ENCODE assay signal across 8 cellular contexts in the genomic region with DNA sequence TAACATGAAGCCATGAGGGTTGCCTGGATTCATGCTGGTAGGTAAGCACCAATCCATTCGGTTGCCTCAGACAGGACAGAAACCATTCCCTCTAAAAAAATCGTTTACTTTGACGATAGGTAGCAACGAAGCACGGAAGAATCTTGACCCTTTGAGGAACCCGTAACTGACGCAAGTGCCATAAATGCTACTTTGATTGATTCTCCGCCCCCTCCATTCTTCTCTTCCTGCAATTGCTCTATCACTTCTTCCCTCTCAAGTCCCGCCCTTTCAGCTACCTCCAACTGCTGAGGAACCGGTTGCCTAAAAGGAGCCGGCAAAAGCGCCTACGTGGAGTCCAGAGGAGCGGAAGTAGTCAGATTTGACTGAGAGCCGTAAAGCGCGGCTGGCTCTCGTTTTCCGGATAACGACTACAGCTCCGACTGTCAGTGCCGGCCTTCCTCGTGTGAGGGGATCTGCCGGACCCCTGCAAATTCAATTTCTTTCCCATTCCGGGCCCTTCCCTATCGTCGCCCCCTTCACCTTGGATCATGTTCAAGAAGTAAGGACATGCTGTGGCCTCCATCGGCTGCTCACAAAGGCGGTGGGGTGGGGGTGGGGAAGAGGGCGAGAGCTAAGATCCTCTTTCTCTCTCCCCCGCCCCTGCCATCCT. TPM values are rescaled to one million over a fixed set of nuclear protein-coding genes. Genes with fewer than 3 reads are reported as not detected.
DNase-seq lines count a peak whose midpoint lies in the region; ATAC-seq and TF ChIP-seq lines count a peak whose summit lies in the region.

A gene with protein sequence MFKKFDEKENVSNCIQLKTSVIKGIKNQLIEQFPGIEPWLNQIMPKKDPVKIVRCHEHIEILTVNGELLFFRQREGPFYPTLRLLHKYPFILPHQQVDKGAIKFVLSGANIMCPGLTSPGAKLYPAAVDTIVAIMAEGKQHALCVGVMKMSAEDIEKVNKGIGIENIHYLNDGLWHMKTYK (plus strand): TSS at position 395 of the 652 bp plus-strand sequence. CDS start 136 bp downstream, at position 531.

- peaks cover 2 to 15% (median 8%) of the 10 kb centered on the region in 4 donors for H3K4me1 Mint-ChIP-seq in CD4-positive, CD25-positive, alpha-beta regulatory T cell
- H3K4me1 Mint-ChIP-seq in activated CD8-positive, alpha-beta T cell treated with anti-CD3 and anti-CD28 coated beads for 36 hours (ENCODE audit: low read depth) = no peaks in the 10 kb centered on the region

- no peaks in the 10 kb centered on the region for H3K36me3 Mint-ChIP-seq in CD4-positive, CD25-positive, alpha-beta regulatory T cell
- H3K36me3 Mint-ChIP-seq in activated CD8-positive, alpha-beta T cell treated with anti-CD3 and anti-CD28 coated beads for 36 hours (ENCODE audit: low read depth) = peaks cover 6% of the 10 kb centered on the region

- no peak for TF ChIP-seq CTCF in activated CD8-positive, alpha-beta T cell treated with anti-CD3 and anti-CD28 coated beads for 36 hours (IDR thresholded peaks at IDR 0.05)
- TF ChIP-seq CTCF in lower lobe of right lung (IDR thresholded peaks at IDR 0.05) = no peak

- H3K27me3 Mint-ChIP-seq in CD4-positive, CD25-positive, alpha-beta regulatory T cell = no peaks in the 10 kb centered on the region
- H3K27me3 Mint-ChIP-seq in activated CD8-positive, alpha-beta T cell treated with anti-CD3 and anti-CD28 coated beads for 36 hours = no peaks in the 10 kb centered on the region

- H3K36me3 ChIP-seq in CD4-positive, CD25-positive, alpha-beta regulatory T cell (ENCODE audit: control insufficient read depth, insufficient read depth, low read length) = peaks cover 13% of the 10 kb centered on the region
- H3K36me3 ChIP-seq in lower lobe of right lung = peaks cover 11% of the 10 kb centered on the region

- intact Hi-C loops in activated CD8-positive, alpha-beta T cell treated with anti-CD3 and anti-CD28 coated beads for 36 hours (cut with micrococcal nuclease) = loop anchor here (2.0 kb wide), 1 partner anchor 43 kb away; a partner anchor contains a TSS
- intact Hi-C loops in lower lobe of right lung (cut with DNase I) = no loop called here

- H3K27me3 ChIP-seq in CD4-positive, CD25-positive, alpha-beta regulatory T cell (ENCODE audit: control insufficient read depth, insufficient read depth, low read length) = no peaks in the 10 kb centered on the region
- no peaks in the 10 kb centered on the region for H3K27me3 ChIP-seq in lower lobe of right lung (ENCODE audit: low read depth)

- peak within 1 kb of the TSS; percentile 88 for H3K27ac ChIP-seq in CD4-positive, CD25-positive, alpha-beta regulatory T cell (ENCODE audit: insufficient read depth, low read length, poor library complexity, severe bottlenecking)
- H3K27ac ChIP-seq in lower lobe of right lung = peak within 1 kb of the TSS; percentile 81

- peaks cover 4% of the 10 kb centered on the region for H3K4me1 ChIP-seq in CD4-positive, CD25-positive, alpha-beta regulatory T cell (ENCODE audit: control insufficient read depth, insufficient read depth, low read length, poor library complexity, severe bottlenecking)
- peaks cover 9% of the 10 kb centered on the region for H3K4me1 ChIP-seq in lower lobe of right lung

- peak within 1 kb of the TSS; percentile 92 to 100 (median 96) for H3K4me3 Mint-ChIP-seq in CD4-positive, CD25-positive, alpha-beta regulatory T cell
- H3K4me3 Mint-ChIP-seq in activated CD8-positive, alpha-beta T cell treated with anti-CD3 and anti-CD28 coated beads for 36 hours = peak within 1 kb of the TSS; percentile 95

- H3K9me3 ChIP-seq in CD4-positive, CD25-positive, alpha-beta regulatory T cell (ENCODE audit: control insufficient read depth in 2 of 2, low read length in 2 of 2) = no peaks in the 10 kb centered on the region
- H3K9me3 ChIP-seq in lower lobe of right lung = no peaks in the 10 kb centered on the region

- peak within 1 kb of the TSS; percentile 92 to 99 (median 97) for H3K27ac Mint-ChIP-seq in CD4-positive, CD25-positive, alpha-beta regulatory T cell
- H3K27ac Mint-ChIP-seq in activated CD8-positive, alpha-beta T cell treated with anti-CD3 and anti-CD28 coated beads for 36 hours = peak within 1 kb of the TSS; percentile 96

- CTCF ChIA-PET in activated CD8-positive, alpha-beta T cell treated with anti-CD3 and anti-CD28 coated beads for 36 hours (lab: Charles Lee) = interaction anchor here (1.3 kb wide), 1 partner anchor 118 kb away, joined by 4 read pairs; no protein-coding TSS in a partner anchor

- DNase-seq in CD4-positive, CD25-positive, alpha-beta regulatory T cell = peak; percentile 73 to 95 (median 84)
- DNase-seq in NCI-H82 treated with DMSO at 0.1 percent for 48 hours (lab: John Stamatoyannopoulos, UW; ENCODE audit: unreplicated experiment) (peak; percentile 92), lower lobe of right lung (peak; percentile 88)
- peak; percentile 88 for DNase-seq in activated CD8-positive, alpha-beta T cell treated with anti-CD3 and anti-CD28 coated beads for 36 hours
- peak; percentile 71 for DNase-seq in effector CD4-positive, alpha-beta T cell
- DNase-seq in stimulated activated CD4-positive, alpha-beta T cell treated with anti-CD3 and anti-CD28 coated beads, TNF-alpha, amount 100 ng/mL, for 24 hours (ENCODE audit: low read depth in 3 of 3) = peak; percentile 44 to 74 (median 60)

- peak; percentile 92 to 95 for ATAC-seq in CD4-positive, CD25-positive, alpha-beta regulatory T cell (ENCODE audit: low read depth in 2 of 2)
- ATAC-seq in GM19397 (IDR thresholded peaks at IDR 0.05; ENCODE audit: unreplicated experiment) (peak; percentile 88), HG03571 (IDR thresholded peaks at IDR 0.05; ENCODE audit: unreplicated experiment) (peak; percentile 93), lower lobe of right lung (peak; percentile 97 to 99)
- ATAC-seq in activated CD8-positive, alpha-beta T cell treated with anti-CD3 and anti-CD28 coated beads for 36 hours = peak; percentile 98

- POLR2A ChIA-PET in activated CD8-positive, alpha-beta T cell treated with anti-CD3 and anti-CD28 coated beads for 36 hours (lab: Charles Lee) = interaction anchor here (0.6 to 1.3 kb wide), 8 partner anchors 14 to 341 kb away, joined by 3 to 9 read pairs (median 3); a partner anchor contains a TSS

- H3K9me3 Mint-ChIP-seq in CD4-positive, CD25-positive, alpha-beta regulatory T cell = peaks cover 0 to 4% (median 0%) of the 10 kb centered on the region in 7 donors
- H3K9me3 Mint-ChIP-seq in activated CD8-positive, alpha-beta T cell treated with anti-CD3 and anti-CD28 coated beads for 36 hours = no peaks in the 10 kb centered on the region

- H3K4me3 ChIP-seq in CD4-positive, CD25-positive, alpha-beta regulatory T cell (ENCODE audit: low read depth, low read length) = peak within 1 kb of the TSS; percentile 92
- H3K4me3 ChIP-seq in lower lobe of right lung = peak within 1 kb of the TSS; percentile 69

RNA-seq across cellular contexts. Expression of the gene that starts here (rescaled TPM):
- total RNA-seq in CD4-positive, CD25-positive, alpha-beta regulatory T cell = 18.1 TPM
- polyA plus RNA-seq in CD4-positive, CD25-positive, alpha-beta regulatory T cell = 10 to 100 TPM; 57.5 to 93.6 (median 72.7) TPM
- 10 to 100 TPM; 66.3 to 71.0 TPM for total RNA-seq in activated CD8-positive, alpha-beta T cell treated with anti-CD3 and anti-CD28 coated beads for 36 hours
- total RNA-seq in lower lobe of right lung = 30.0 TPM

Comparison
In these comparisons a context has a peak if more than half of its experiments do, and no peak if none do; other contexts are left out.
1. Peak in every context shown above with its lines: DNase-seq, ATAC-seq, H3K4me3 ChIP-seq and H3K27ac ChIP-seq.